In the genomic region with DNA sequence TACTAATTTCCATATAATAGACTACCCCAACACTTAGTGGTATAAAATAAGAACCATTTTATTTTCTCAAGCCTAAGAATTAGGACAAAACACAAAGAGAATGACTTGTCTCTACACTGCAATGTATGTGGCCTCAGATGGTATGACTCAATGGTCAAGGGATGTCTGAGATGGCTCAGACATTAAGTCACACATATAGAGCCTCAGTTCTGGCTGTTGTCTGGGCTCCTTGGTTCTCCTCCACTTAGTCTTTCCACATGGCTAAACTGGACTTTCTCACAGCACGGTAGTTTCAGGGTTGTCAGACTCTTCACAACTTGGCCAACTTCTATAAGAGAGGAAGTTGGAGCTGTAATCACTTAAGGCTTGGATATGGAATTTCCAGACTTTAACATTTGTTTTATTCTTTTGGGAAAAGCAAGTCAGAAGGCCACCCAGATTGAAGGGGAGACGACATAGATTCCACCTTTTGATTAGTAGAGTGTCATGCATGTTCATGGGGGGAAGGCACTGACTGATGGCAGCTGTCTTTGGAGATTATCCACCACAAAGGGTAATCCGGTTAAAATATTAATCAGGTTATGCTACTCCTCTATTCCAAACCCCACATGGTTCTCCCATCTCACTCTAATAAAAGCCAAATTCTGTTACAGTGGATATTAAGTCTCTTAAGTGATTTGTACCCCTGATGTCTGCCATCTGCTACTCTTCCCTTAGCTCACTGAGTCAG, we compare ENCODE assay signal across 15 cellular contexts. TPM values are rescaled to one million over a fixed set of nuclear protein-coding genes. Genes with fewer than 3 reads are reported as not detected.
DNase-seq lines count a peak whose midpoint lies in the region; ATAC-seq, FAIRE-seq and TF ChIP-seq lines count a peak whose summit lies in the region.
"Had no signal": no experiment of that assay in that cellular context is flagged by ENCODE, and none has a peak within 500 bp of the region (broad histone marks: within the 10 kb centered on the region; RNA-seq: fewer than 3 reads in every experiment).

No MANE protein-coding gene starts in this region.

- no peaks in the 10 kb centered on the region for H3K9me3 Mint-ChIP-seq in stimulated activated effector memory CD8-positive, alpha-beta T cell treated with anti-CD3 and anti-CD28 coated beads, Interleukin-12 subunit alpha, Interleukin-12 subunit beta, amount 100 ng/mL, for 72 hours
- H3K9me3 Mint-ChIP-seq: activated naive CD4-positive, alpha-beta T cell treated with anti-CD3 and anti-CD28 coated beads, Interleukin-2, amount 50 U/mL, for 24 hours; nephron progenitor cell had no signal

- TF ChIP-seq CTCF in pancreas (IDR thresholded peaks at IDR 0.05), result no peak

- H3K4me3 ChIP-seq in pancreas, result no peak overlapping the region
- H3K4me3 ChIP-seq: SK-N-MC had no signal

- H3K9me3 ChIP-seq in pancreas, result no peaks in the 10 kb centered on the region

- H3K27ac Mint-ChIP-seq in stimulated activated effector memory CD8-positive, alpha-beta T cell treated with anti-CD3 and anti-CD28 coated beads, Interleukin-12 subunit alpha, Interleukin-12 subunit beta, amount 100 ng/mL, for 72 hours, result no peak overlapping the region
- H3K27ac Mint-ChIP-seq: activated naive CD4-positive, alpha-beta T cell treated with anti-CD3 and anti-CD28 coated beads, Interleukin-2, amount 50 U/mL, for 24 hours; nephron progenitor cell had no signal

- ATAC-seq in esophagus mucosa (peak; percentile 70), HG02840 (IDR thresholded peaks at IDR 0.05; ENCODE audit: low FRiP score, unreplicated experiment) (no peak), pancreas (no peak)
- ATAC-seq in stimulated activated effector memory CD8-positive, alpha-beta T cell treated with anti-CD3 and anti-CD28 coated beads, Interleukin-12 subunit alpha, Interleukin-12 subunit beta, amount 100 ng/mL, for 72 hours, result peak; percentile 68

- H3K27ac ChIP-seq in pancreas, result no peak overlapping the region
- H3K27ac ChIP-seq: SK-N-MC had no signal

- H3K4me1 Mint-ChIP-seq in stimulated activated effector memory CD8-positive, alpha-beta T cell treated with anti-CD3 and anti-CD28 coated beads, Interleukin-12 subunit alpha, Interleukin-12 subunit beta, amount 100 ng/mL, for 72 hours, result peaks cover 49% of the 10 kb centered on the region
- H3K4me1 Mint-ChIP-seq: activated naive CD4-positive, alpha-beta T cell treated with anti-CD3 and anti-CD28 coated beads, Interleukin-2, amount 50 U/mL, for 24 hours; nephron progenitor cell had no signal

- H3K27me3 ChIP-seq in pancreas, result no peaks in the 10 kb centered on the region

- H3K36me3 Mint-ChIP-seq in stimulated activated effector memory CD8-positive, alpha-beta T cell treated with anti-CD3 and anti-CD28 coated beads, Interleukin-12 subunit alpha, Interleukin-12 subunit beta, amount 100 ng/mL, for 72 hours, result no peaks in the 10 kb centered on the region
- H3K36me3 Mint-ChIP-seq: activated naive CD4-positive, alpha-beta T cell treated with anti-CD3 and anti-CD28 coated beads, Interleukin-2, amount 50 U/mL, for 24 hours had no signal

- H3K36me3 ChIP-seq in pancreas, result no peaks in the 10 kb centered on the region

- FAIRE-seq in GM18507 (lab: Jason Lieb, UNC) (peak; percentile 5), pancreas (lab: Jason Lieb, UNC) (no peak)

- no peaks in the 10 kb centered on the region for H3K4me1 ChIP-seq in pancreas

- intact Hi-C loops in pancreas (cut with DNase I), result no loop called here

- 79 to 99% methylated on average over 3 of the region's 3 CpGs for WGBS in pancreas, 2 donors

- DNase-seq in GM18507 (ENCODE audit: extremely low spot score, insufficient read length, low read depth) (no peak), NCI-H82 (lab: John Stamatoyannopoulos, UW) (peak; percentile 97), Kasumi-1 (lab: John Stamatoyannopoulos, UW) (no peak), pancreas (no peak)
- no peak for DNase-seq in stimulated activated effector memory CD8-positive, alpha-beta T cell treated with anti-CD3 and anti-CD28 coated beads, Interleukin-12 subunit alpha, Interleukin-12 subunit beta, amount 100 ng/mL, for 72 hours (ENCODE audit: low spot score in 2 of 2)
- DNase-seq in stimulated activated CD8-positive, alpha-beta memory T cell treated with anti-CD3 and anti-CD28 coated beads, Interleukin-4, amount 100 ng/mL, for 48 hours, result no peak
- DNase-seq: activated CD4-positive, alpha-beta T cell treated with anti-CD3 and anti-CD28 coated beads, Interleukin-2, amount 50 U/mL, for 4 hours; effector CD8-positive, alpha-beta T cell; MV-4-11; nephron progenitor cell; substantia nigra had no signal

- no peak overlapping the region for H3K4me3 Mint-ChIP-seq in stimulated activated effector memory CD8-positive, alpha-beta T cell treated with anti-CD3 and anti-CD28 coated beads, Interleukin-12 subunit alpha, Interleukin-12 subunit beta, amount 100 ng/mL, for 72 hours
- H3K4me3 Mint-ChIP-seq: activated naive CD4-positive, alpha-beta T cell treated with anti-CD3 and anti-CD28 coated beads, Interleukin-2, amount 50 U/mL, for 24 hours; nephron progenitor cell had no signal

RNA-seq across cellular contexts. Expression of a gene that starts 9.4 kb away (rescaled TPM):
- total RNA-seq in esophagus mucosa (1.9 TPM), pancreas (1 to 10 TPM in 5 of 6 donors, under 1 TPM in 1; 0.44 to 3.6 (median 1.3) TPM)
- polyA plus RNA-seq in pancreas, result 1 to 10 TPM; 3.7 to 4.0 TPM

Comparison
In these comparisons a context has a peak if more than half of its experiments do, and no peak if none do; other contexts are left out.
1. ATAC-seq: peak in esophagus mucosa (single experiment) and stimulated activated effector memory CD8-positive, alpha-beta T cell treated with anti-CD3 and anti-CD28 coated beads, Interleukin-12 subunit alpha, Interleukin-12 subunit beta, amount 100 ng/mL, for 72 hours (single experiment); none in HG02840 (single experiment) and pancreas (0 of 4).